Comparison of ENCODE assay signal across 1 cellular context in the genomic region with DNA sequence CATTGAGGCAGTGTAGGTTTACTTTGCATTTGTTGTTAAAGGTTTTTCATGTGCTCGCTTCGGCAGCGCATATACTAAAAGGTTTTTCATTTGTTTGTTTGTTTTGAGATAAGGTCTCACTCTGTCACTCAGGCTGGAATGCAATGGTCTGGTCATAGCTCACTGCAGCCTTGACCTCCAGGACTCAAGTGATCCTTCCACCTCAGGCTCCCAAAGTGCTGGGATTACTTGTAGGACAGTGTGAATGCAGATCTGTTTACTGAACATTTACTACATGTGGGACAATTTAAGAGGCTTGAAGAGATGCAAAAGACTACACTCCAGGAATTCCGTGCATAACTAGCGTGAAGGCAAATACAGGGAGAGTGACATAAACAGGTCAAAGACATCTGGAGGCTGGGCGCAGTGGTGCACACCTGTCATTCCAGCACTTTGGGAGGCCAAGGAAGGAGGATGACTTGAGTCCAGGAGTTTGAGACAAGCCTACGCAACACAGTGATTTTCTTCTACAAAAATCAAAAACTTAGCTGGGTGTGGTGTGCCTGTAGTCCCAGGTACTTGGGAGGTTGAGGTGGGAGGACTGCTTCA.
TF ChIP-seq lines count a peak whose summit lies in the region.

No MANE protein-coding gene starts in this region.

TF ChIP-seq in HepG2, 621 proteins besides CTCF, POLR2A, EP300 and RAD21 (continued from another document):
- TF ChIP-seq, protein P1, sequence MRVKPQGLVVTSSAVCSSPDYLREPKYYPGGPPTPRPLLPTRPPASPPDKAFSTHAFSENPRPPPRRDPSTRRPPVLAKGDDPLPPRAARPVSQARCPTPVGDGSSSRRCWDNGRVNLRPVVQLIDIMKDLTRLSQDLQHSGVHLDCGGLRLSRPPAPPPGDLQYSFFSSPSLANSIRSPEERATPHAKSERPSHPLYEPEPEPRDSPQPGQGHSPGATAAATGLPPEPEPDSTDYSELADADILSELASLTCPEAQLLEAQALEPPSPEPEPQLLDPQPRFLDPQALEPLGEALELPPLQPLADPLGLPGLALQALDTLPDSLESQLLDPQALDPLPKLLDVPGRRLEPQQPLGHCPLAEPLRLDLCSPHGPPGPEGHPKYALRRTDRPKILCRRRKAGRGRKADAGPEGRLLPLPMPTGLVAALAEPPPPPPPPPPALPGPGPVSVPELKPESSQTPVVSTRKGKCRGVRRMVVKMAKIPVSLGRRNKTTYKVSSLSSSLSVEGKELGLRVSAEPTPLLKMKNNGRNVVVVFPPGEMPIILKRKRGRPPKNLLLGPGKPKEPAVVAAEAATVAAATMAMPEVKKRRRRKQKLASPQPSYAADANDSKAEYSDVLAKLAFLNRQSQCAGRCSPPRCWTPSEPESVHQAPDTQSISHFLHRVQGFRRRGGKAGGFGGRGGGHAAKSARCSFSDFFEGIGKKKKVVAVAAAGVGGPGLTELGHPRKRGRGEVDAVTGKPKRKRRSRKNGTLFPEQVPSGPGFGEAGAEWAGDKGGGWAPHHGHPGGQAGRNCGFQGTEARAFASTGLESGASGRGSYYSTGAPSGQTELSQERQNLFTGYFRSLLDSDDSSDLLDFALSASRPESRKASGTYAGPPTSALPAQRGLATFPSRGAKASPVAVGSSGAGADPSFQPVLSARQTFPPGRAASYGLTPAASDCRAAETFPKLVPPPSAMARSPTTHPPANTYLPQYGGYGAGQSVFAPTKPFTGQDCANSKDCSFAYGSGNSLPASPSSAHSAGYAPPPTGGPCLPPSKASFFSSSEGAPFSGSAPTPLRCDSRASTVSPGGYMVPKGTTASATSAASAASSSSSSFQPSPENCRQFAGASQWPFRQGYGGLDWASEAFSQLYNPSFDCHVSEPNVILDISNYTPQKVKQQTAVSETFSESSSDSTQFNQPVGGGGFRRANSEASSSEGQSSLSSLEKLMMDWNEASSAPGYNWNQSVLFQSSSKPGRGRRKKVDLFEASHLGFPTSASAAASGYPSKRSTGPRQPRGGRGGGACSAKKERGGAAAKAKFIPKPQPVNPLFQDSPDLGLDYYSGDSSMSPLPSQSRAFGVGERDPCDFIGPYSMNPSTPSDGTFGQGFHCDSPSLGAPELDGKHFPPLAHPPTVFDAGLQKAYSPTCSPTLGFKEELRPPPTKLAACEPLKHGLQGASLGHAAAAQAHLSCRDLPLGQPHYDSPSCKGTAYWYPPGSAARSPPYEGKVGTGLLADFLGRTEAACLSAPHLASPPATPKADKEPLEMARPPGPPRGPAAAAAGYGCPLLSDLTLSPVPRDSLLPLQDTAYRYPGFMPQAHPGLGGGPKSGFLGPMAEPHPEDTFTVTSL (CRISPR knock-in tag; IDR thresholded peaks at IDR 0.05; ENCODE audit: borderline replicate concordance), result peak; percentile 54; the same call in 1 of the 2 replicates
- TF ChIP-seq RARA (CRISPR knock-in tag; IDR thresholded peaks at IDR 0.05) (peak; percentile 86), HDAC1 (CRISPR knock-in tag; IDR thresholded peaks at IDR 0.05) (peak; percentile 61; the same call in 1 of the 2 replicates), ZNF546 (CRISPR knock-in tag; conservative IDR thresholded peaks at IDR 0.05) (no peak), PHF21A (CRISPR knock-in tag; IDR thresholded peaks at IDR 0.05) (peak; percentile 67; the same call in 1 of the 2 replicates), ARID4A (CRISPR knock-in tag; IDR thresholded peaks at IDR 0.05; ENCODE audit: borderline replicate concordance) (peak; percentile 37; the same call in 1 of the 2 replicates), HNF1B (CRISPR knock-in tag; IDR thresholded peaks at IDR 0.05) (peak; percentile 68), TEAD3 (CRISPR knock-in tag; optimal IDR thresholded peaks at IDR 0.05; ENCODE audit: borderline replicate concordance) (peak; percentile 98), TCF7 (IDR thresholded peaks at IDR 0.05; ENCODE audit: low read depth) (no peak; the same call in 1 of the 2 replicates), SAFB2 (CRISPR knock-in tag; IDR thresholded peaks at IDR 0.05; ENCODE audit: borderline replicate concordance, low read depth) (no peak), ZNF878 (CRISPR knock-in tag; IDR thresholded peaks at IDR 0.05) (peak; percentile 70; the same call in 1 of the 2 replicates), SAP130 (CRISPR knock-in tag; IDR thresholded peaks at IDR 0.05; ENCODE audit: low read depth) (peak; percentile 77), SOX6 (IDR thresholded peaks at IDR 0.05) (no peak), SOX6 (CRISPR knock-in tag; IDR thresholded peaks at IDR 0.05) (peak; percentile 82), ZNF205 (CRISPR knock-in tag; IDR thresholded peaks at IDR 0.05) (0 out of 2 replicates have a peak, but pooled peaks have one; percentile 31)
- TF ChIP-seq, protein P2, sequence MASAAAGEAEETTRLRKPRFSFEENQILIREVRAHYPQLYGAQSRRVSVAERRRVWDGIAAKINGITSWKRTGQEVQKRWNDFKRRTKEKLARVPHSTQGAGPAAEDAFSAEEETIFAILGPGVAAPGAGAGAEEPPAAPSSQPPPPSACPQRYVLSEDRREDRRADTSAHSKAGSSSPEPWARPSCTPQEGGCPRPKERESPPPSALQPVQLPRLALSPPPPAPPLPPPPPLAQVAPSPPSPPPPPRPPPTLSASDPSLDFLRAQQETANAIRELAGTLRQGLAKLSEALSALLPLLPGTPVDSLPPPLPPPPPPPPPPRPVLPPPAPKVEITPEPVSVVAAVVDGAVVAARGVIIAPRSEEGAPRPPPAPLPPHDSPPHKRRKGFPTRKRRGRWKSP (CRISPR knock-in tag; IDR thresholded peaks at IDR 0.05), result 0 out of 2 replicates have a peak, but pooled peaks have one; percentile 43
- TF ChIP-seq, protein P3, sequence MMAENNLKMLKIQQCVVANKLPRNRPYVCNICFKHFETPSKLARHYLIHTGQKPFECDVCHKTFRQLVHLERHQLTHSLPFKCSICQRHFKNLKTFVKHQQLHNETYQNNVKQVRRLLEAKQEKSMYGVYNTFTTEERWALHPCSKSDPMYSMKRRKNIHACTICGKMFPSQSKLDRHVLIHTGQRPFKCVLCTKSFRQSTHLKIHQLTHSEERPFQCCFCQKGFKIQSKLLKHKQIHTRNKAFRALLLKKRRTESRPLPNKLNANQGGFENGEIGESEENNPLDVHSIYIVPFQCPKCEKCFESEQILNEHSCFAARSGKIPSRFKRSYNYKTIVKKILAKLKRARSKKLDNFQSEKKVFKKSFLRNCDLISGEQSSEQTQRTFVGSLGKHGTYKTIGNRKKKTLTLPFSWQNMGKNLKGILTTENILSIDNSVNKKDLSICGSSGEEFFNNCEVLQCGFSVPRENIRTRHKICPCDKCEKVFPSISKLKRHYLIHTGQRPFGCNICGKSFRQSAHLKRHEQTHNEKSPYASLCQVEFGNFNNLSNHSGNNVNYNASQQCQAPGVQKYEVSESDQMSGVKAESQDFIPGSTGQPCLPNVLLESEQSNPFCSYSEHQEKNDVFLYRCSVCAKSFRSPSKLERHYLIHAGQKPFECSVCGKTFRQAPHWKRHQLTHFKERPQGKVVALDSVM (CRISPR knock-in tag; IDR thresholded peaks at IDR 0.05), result peak; percentile 71
- TF ChIP-seq, protein P4, sequence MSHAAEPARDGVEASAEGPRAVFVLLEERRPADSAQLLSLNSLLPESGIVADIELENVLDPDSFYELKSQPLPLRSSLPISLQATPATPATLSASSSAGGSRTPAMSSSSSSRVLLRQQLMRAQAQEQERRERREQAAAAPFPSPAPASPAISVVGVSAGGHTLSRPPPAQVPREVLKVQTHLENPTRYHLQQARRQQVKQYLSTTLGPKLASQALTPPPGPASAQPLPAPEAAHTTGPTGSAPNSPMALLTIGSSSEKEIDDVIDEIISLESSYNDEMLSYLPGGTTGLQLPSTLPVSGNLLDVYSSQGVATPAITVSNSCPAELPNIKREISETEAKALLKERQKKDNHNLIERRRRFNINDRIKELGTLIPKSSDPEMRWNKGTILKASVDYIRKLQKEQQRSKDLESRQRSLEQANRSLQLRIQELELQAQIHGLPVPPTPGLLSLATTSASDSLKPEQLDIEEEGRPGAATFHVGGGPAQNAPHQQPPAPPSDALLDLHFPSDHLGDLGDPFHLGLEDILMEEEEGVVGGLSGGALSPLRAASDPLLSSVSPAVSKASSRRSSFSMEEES (CRISPR knock-in tag; IDR thresholded peaks at IDR 0.05), result peak; percentile 56; the same call in 1 of the 2 replicates
- TF ChIP-seq, protein P5, sequence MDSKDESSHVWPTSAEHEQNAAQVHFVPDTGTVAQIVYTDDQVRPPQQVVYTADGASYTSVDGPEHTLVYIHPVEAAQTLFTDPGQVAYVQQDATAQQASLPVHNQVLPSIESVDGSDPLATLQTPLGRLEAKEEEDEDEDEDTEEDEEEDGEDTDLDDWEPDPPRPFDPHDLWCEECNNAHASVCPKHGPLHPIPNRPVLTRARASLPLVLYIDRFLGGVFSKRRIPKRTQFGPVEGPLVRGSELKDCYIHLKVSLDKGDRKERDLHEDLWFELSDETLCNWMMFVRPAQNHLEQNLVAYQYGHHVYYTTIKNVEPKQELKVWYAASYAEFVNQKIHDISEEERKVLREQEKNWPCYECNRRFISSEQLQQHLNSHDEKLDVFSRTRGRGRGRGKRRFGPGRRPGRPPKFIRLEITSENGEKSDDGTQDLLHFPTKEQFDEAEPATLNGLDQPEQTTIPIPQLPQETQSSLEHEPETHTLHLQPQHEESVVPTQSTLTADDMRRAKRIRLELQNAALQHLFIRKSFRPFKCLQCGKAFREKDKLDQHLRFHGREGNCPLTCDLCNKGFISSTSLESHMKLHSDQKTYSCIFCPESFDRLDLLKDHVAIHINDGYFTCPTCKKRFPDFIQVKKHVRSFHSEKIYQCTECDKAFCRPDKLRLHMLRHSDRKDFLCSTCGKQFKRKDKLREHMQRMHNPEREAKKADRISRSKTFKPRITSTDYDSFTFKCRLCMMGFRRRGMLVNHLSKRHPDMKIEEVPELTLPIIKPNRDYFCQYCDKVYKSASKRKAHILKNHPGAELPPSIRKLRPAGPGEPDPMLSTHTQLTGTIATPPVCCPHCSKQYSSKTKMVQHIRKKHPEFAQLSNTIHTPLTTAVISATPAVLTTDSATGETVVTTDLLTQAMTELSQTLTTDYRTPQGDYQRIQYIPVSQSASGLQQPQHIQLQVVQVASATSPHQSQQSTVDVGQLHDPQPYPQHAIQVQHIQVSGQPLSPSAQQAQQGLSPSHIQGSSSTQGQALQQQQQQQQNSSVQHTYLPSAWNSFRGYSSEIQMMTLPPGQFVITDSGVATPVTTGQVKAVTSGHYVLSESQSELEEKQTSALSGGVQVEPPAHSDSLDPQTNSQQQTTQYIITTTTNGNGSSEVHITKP (CRISPR knock-in tag; IDR thresholded peaks at IDR 0.05; ENCODE audit: low read depth), result peak; percentile 53; the same call in 1 of the 2 replicates
- TF ChIP-seq, protein P6, sequence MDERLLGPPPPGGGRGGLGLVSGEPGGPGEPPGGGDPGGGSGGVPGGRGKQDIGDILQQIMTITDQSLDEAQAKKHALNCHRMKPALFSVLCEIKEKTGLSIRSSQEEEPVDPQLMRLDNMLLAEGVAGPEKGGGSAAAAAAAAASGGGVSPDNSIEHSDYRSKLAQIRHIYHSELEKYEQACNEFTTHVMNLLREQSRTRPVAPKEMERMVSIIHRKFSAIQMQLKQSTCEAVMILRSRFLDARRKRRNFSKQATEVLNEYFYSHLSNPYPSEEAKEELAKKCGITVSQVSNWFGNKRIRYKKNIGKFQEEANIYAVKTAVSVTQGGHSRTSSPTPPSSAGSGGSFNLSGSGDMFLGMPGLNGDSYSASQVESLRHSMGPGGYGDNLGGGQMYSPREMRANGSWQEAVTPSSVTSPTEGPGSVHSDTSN (CRISPR knock-in tag; IDR thresholded peaks at IDR 0.05), result peak; percentile 56; the same call in 1 of the 2 replicates
- TF ChIP-seq, protein P7, sequence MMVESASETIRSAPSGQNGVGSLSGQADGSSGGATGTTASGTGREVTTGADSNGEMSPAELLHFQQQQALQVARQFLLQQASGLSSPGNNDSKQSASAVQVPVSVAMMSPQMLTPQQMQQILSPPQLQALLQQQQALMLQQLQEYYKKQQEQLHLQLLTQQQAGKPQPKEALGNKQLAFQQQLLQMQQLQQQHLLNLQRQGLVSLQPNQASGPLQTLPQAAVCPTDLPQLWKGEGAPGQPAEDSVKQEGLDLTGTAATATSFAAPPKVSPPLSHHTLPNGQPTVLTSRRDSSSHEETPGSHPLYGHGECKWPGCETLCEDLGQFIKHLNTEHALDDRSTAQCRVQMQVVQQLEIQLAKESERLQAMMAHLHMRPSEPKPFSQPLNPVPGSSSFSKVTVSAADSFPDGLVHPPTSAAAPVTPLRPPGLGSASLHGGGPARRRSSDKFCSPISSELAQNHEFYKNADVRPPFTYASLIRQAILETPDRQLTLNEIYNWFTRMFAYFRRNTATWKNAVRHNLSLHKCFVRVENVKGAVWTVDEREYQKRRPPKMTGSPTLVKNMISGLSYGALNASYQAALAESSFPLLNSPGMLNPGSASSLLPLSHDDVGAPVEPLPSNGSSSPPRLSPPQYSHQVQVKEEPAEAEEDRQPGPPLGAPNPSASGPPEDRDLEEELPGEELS (CRISPR knock-in tag; IDR thresholded peaks at IDR 0.05), result peak; percentile 91
TF ChIP-seq in HepG2: peak in this region for 87.
